ENCODE assay signal across 13 cellular contexts in genomic region chr7:133705596-133705995, GRCh38.
A peak's percentile ranks its signal among the peaks of the same experiment; 100 is the strongest.
DNase-seq lines count a peak whose midpoint lies in the region; ATAC-seq and TF ChIP-seq lines count a peak whose summit lies in the region.
"Had no signal": no experiment of that assay in that cellular context is flagged by ENCODE, and none has a peak within 500 bp of the region (broad histone marks: within the 10 kb centered on the region; RNA-seq: fewer than 3 reads in every experiment).

No MANE protein-coding gene starts in this region.

- BruUV-seq in A673 (replicated peaks; lab: Mats Ljungman, UMichigan) (no TSS peak), HCT116 (replicated peaks; lab: Mats Ljungman, UMichigan) (no TSS peak)

- H3K27me3 ChIP-seq in A673 (replicated peaks; ENCODE audit: insufficient read depth, low read depth, low read length, poor library complexity) (no peaks in the 10 kb centered on the region), HCT116 (ENCODE audit: insufficient read depth, low read length) (no peaks in the 10 kb centered on the region), RWPE2 (ENCODE audit: insufficient read depth, poor library complexity, severe bottlenecking) (no peaks in the 10 kb centered on the region)
- H3K27me3 ChIP-seq: BLaER1 had no signal

- peaks cover 3% of the 10 kb centered on the region for H3K36me3 Mint-ChIP-seq in type B pancreatic cell

- H3K4me3 ChIP-seq in A673 (ENCODE audit: low read depth, low read length, poor library complexity, severe bottlenecking) (no peak overlapping the region), HCT116 (replicated peaks in 1 of 2; ENCODE audit: low read depth in 1 of 2, low read length in 2 of 2) (no peak overlapping the region), RWPE2 (ENCODE audit: severe bottlenecking) (no peak overlapping the region), fibroblast of pulmonary artery (replicated peaks; ENCODE audit: low read depth, low read length) (no peak overlapping the region)
- H3K4me3 ChIP-seq: BLaER1, psoas muscle had no signal

- RAD21 ChIA-PET in HCT116 (lab: Charles Lee; ENCODE audit: low non-redundant PET in 1 of 2, low total read pairs in 2 of 2, uncharacterized antibody in 2 of 2, unreplicated experiment in 2 of 2), result no interaction called here

- peak overlapping the region; percentile 39 for H3K4me2 ChIP-seq in HCT116 (ENCODE audit: low read length)
- H3K4me2 ChIP-seq: BLaER1 had no signal

- H3K27ac Mint-ChIP-seq in type B pancreatic cell, result no peak overlapping the region
- H3K27ac Mint-ChIP-seq: activated CD8-positive, alpha-beta T cell treated with anti-CD3 and anti-CD28 coated beads, Interleukin-2, amount 10 ng/mL, durations not matched to agents 7 days and 5 days; stimulated activated naive CD8-positive, alpha-beta T cell treated with anti-CD3 and anti-CD28 coated beads, Interleukin-15, Interleukin-2, amounts not matched to agents 100 ng/mL and 50 ng/mL, for 24 hours had no signal

- H3K4me1 ChIP-seq in A673 (ENCODE audit: insufficient read depth, low read length, poor library complexity, severe bottlenecking) (no peaks in the 10 kb centered on the region), HCT116 (ENCODE audit: control insufficient read depth in 1 of 2, insufficient read depth in 2 of 2, low read length in 2 of 2) (peaks cover 4 to 22% of the 10 kb centered on the region in 2 experiments; a peak in 2 of 4 replicates), RWPE2 (ENCODE audit: insufficient read depth, poor library complexity, severe bottlenecking) (peaks cover 31% of the 10 kb centered on the region)
- H3K4me1 ChIP-seq: BLaER1 had no signal

- H3K4me3 Mint-ChIP-seq in type B pancreatic cell, result no peak overlapping the region
- H3K4me3 Mint-ChIP-seq: activated CD8-positive, alpha-beta T cell treated with anti-CD3 and anti-CD28 coated beads, Interleukin-2, amount 10 ng/mL, durations not matched to agents 7 days and 5 days; stimulated activated naive CD8-positive, alpha-beta T cell treated with anti-CD3 and anti-CD28 coated beads, Interleukin-15, Interleukin-2, amounts not matched to agents 100 ng/mL and 50 ng/mL, for 24 hours had no signal

- TF ChIP-seq RAD21 in HCT116 (IDR thresholded peaks at IDR 0.05; ENCODE audit: low read depth), result 0 out of 2 replicates have a peak, but pooled peaks have one; percentile 16

- no peaks in the 10 kb centered on the region for H3K9me3 Mint-ChIP-seq in type B pancreatic cell
- H3K9me3 Mint-ChIP-seq: stimulated activated naive CD8-positive, alpha-beta T cell treated with anti-CD3 and anti-CD28 coated beads, Interleukin-15, Interleukin-2, amounts not matched to agents 100 ng/mL and 50 ng/mL, for 24 hours had no signal

- H3K9ac ChIP-seq in HCT116 (ENCODE audit: low read length), result no peak overlapping the region
- H3K9ac ChIP-seq: BLaER1 had no signal

- H3K79me2 ChIP-seq in HCT116 (ENCODE audit: insufficient read depth, low read length), result no peaks in the 10 kb centered on the region

- H2AFZ ChIP-seq in HCT116 (ENCODE audit: low read depth, low read length, poor library complexity, severe bottlenecking), result no peak overlapping the region

- H3K4me1 Mint-ChIP-seq in type B pancreatic cell (ENCODE audit: unreplicated experiment), result no peaks in the 10 kb centered on the region

- H3K27ac ChIP-seq in A673 (ENCODE audit: low read depth, low read length, poor library complexity, severe bottlenecking) (no peak overlapping the region), HCT116 (ENCODE audit: low read depth, low read length) (no peak overlapping the region), RWPE2 (ENCODE audit: poor library complexity, severe bottlenecking) (peak overlapping the region; percentile 89)
- H3K27ac ChIP-seq: BLaER1, psoas muscle had no signal

- peak; percentile 5 for DNase-seq in A673 (ENCODE audit: low spot score)
- peak; percentile 74 for DNase-seq in HCT116 (ENCODE audit: low read depth, low spot score)
- DNase-seq in RWPE2 (ENCODE audit: low spot score), result no peak
- DNase-seq in fibroblast of pulmonary artery (ENCODE audit: low read depth), result peak; percentile 82
- DNase-seq in stimulated activated CD4-positive, alpha-beta T cell treated with anti-CD3 and anti-CD28 coated beads, Interleukin-4, amount 100 ng/mL, for 4 hours, result no peak
- no peak for DNase-seq in type B pancreatic cell (ENCODE audit: extremely low spot score, unreplicated experiment)
- DNase-seq in NCI-H1694 treated with DMSO at 0.1 percent for 48 hours (lab: John Stamatoyannopoulos, UW), result no peak
- DNase-seq: activated CD8-positive, alpha-beta T cell treated with anti-CD3 and anti-CD28 coated beads, Interleukin-2, amount 10 ng/mL, durations not matched to agents 7 days and 5 days; activated naive CD4-positive, alpha-beta T cell treated with Interleukin-2 at 50 U/mL for 16 hours; psoas muscle had no signal

- no peak for TF ChIP-seq POLR2A in HCT116 (IDR thresholded peaks at IDR 0.05; ENCODE audit: borderline replicate concordance, extremely low read depth, insufficient read depth, insufficient read length)
- no peak for TF ChIP-seq POLR2A in GM18505 (IDR thresholded peaks at IDR 0.05; ENCODE audit: borderline replicate concordance, extremely low read depth, insufficient read depth, insufficient read length)

- POLR2A ChIA-PET in A673 (lab: Charles Lee; ENCODE audit: low non-redundant PET), result no interaction called here
- POLR2A ChIA-PET in HCT116 (lab: Charles Lee), result no interaction called here

- ATAC-seq in HCT116 (peak; percentile 93), RWPE2 (ENCODE audit: low read depth) (peak; percentile 99), GM18505 (IDR thresholded peaks at IDR 0.05; ENCODE audit: unreplicated experiment) (no peak)
- ATAC-seq: activated CD8-positive, alpha-beta T cell treated with anti-CD3 and anti-CD28 coated beads, Interleukin-2, amount 10 ng/mL, durations not matched to agents 7 days and 5 days; psoas muscle had no signal

- H3K36me3 ChIP-seq in A673 (ENCODE audit: insufficient read depth, low read length, poor library complexity, severe bottlenecking), result no peaks in the 10 kb centered on the region
- no peaks in the 10 kb centered on the region for H3K36me3 ChIP-seq in HCT116 (ENCODE audit: control insufficient read depth in 1 of 2, insufficient read depth in 2 of 2, low read length in 2 of 2)
- 0 out of 2 replicates have a peak, but pooled peaks cover 4% of the 10 kb centered on the region for H3K36me3 ChIP-seq in RWPE2 (ENCODE audit: low read depth)
- H3K36me3 ChIP-seq: BLaER1 had no signal

- no peaks in the 10 kb centered on the region for H3K27me3 Mint-ChIP-seq in type B pancreatic cell
- H3K27me3 Mint-ChIP-seq: stimulated activated naive CD8-positive, alpha-beta T cell treated with anti-CD3 and anti-CD28 coated beads, Interleukin-15, Interleukin-2, amounts not matched to agents 100 ng/mL and 50 ng/mL, for 24 hours had no signal

- H4K20me1 ChIP-seq in HCT116 (ENCODE audit: insufficient read depth), result no peaks in the 10 kb centered on the region
- H4K20me1 ChIP-seq: BLaER1 had no signal

- CTCF ChIA-PET in A673 (lab: Charles Lee), result no interaction called here
- CTCF ChIA-PET in HCT116 (lab: Charles Lee), result no interaction called here

- intact Hi-C loops in A673 (cut with micrococcal nuclease; ENCODE audit: unreplicated experiment), result no loop called here
- intact Hi-C loops in HCT116 (cut with micrococcal nuclease), result no loop called here

- TF ChIP-seq CTCF in A673 (conservative IDR thresholded peaks at IDR 0.05; ENCODE audit: low read depth, low read length) (no peak), HCT116 (IDR thresholded peaks at IDR 0.05 in 2 of 3, conservative IDR thresholded peaks at IDR 0.05 in 1 of 3; ENCODE audit: borderline replicate concordance in 1 of 3, insufficient read depth in 1 of 3, low read depth in 2 of 3, low read length in 2 of 3) (no peak), RWPE2 (IDR thresholded peaks at IDR 0.05; ENCODE audit: poor library complexity, severe bottlenecking) (no peak), fibroblast of pulmonary artery (IDR thresholded peaks at IDR 0.05; ENCODE audit: low read length, missing control alignments) (no peak), type B pancreatic cell (conservative IDR thresholded peaks at IDR 0.05) (no peak)

- H3K9me3 ChIP-seq in A673 (ENCODE audit: low read depth, low read length, poor library complexity, severe bottlenecking) (no peaks in the 10 kb centered on the region), HCT116 (ENCODE audit: control insufficient read depth in 1 of 2, insufficient read depth in 1 of 2, low read depth in 1 of 2, low read length in 2 of 2) (no peaks in the 10 kb centered on the region), RWPE2 (ENCODE audit: severe bottlenecking) (no peaks in the 10 kb centered on the region)
- H3K9me3 ChIP-seq: BLaER1, psoas muscle had no signal

- no peaks in the 10 kb centered on the region for H3K9me2 ChIP-seq in HCT116 (ENCODE audit: insufficient read depth)

TF ChIP-seq in HCT116, 20 proteins besides CTCF, POLR2A, EP300 and RAD21 (continues in another document):
- TF ChIP-seq ZBTB33 (IDR thresholded peaks at IDR 0.05; ENCODE audit: extremely low read depth, insufficient replicate concordance, low read length) (no peak), POLR2AphosphoS5 (IDR thresholded peaks at IDR 0.05; ENCODE audit: low read depth, low read length) (peak; percentile 41; the same call in 1 of the 2 replicates), FOSL1 (IDR thresholded peaks at IDR 0.05; ENCODE audit: low read depth) (peak; percentile 93), MAX (IDR thresholded peaks at IDR 0.05) (peak; percentile 40; the same call in 1 of the 2 replicates), YY1 (IDR thresholded peaks at IDR 0.05; ENCODE audit: extremely low read depth, insufficient replicate concordance, low read depth, low read length) (no peak), CEBPB (IDR thresholded peaks at IDR 0.05; ENCODE audit: low read depth) (peak; percentile 85), CBX3 (IDR thresholded peaks at IDR 0.05; ENCODE audit: low read depth) (peak; percentile 77), ZNF274 (IDR thresholded peaks at IDR 0.05; ENCODE audit: low read depth, low read length) (no peak)

Comparison
In these comparisons a context has a peak if more than half of its experiments do, and no peak if none do; other contexts are left out.
1. DNase-seq: peak in A673 (single experiment), HCT116 (single experiment) and fibroblast of pulmonary artery (single experiment); none in RWPE2 (single experiment), stimulated activated CD4-positive, alpha-beta T cell treated with anti-CD3 and anti-CD28 coated beads, Interleukin-4, amount 100 ng/mL, for 4 hours (0 of 2), type B pancreatic cell (single experiment) and NCI-H1694 treated with DMSO at 0.1 percent for 48 hours (single experiment).